In genomic region chr5:95669540-95669939, GRCh38 we compare ENCODE assay signal across 11 cellular contexts. TPM values are rescaled to one million over a fixed set of nuclear protein-coding genes. Genes with fewer than 3 reads are reported as not detected.
DNase-seq lines count a peak whose midpoint lies in the region; ATAC-seq and TF ChIP-seq lines count a peak whose summit lies in the region.
"Had no signal": no experiment of that assay in that cellular context is flagged by ENCODE, and none has a peak within 500 bp of the region (broad histone marks: within the 10 kb centered on the region; RNA-seq: fewer than 3 reads in every experiment).

No MANE protein-coding gene starts in this region.

- H2AFZ ChIP-seq in trophoblast cell (ENCODE audit: insufficient read depth, low read length, poor library complexity) = no peak overlapping the region

- ATAC-seq in heart left ventricle (peak; percentile 92 to 98 (median 98)), HG03439 (IDR thresholded peaks at IDR 0.05; ENCODE audit: unreplicated experiment) (no peak), GM18498 (IDR thresholded peaks at IDR 0.05; ENCODE audit: unreplicated experiment) (no peak)

- intact Hi-C loops in heart left ventricle (cut with DNase I) = loop anchor here in 8 of 10 donors (2.0 to 10.0 kb wide), 6 partner anchors 58 to 115 kb away; partner anchors contain the start of gene RHOBTB3 (in 5 of the 8)

- in situ Hi-C loops in KBM-7 (cut with MboI; ENCODE audit: low pct_unique_long_range_greater_than_20kb, low sequenced_read_pairs) = loop anchor here (25.0 kb wide), 1 partner anchor 168 kb away; no protein-coding TSS in a partner anchor

- H2BK5ac ChIP-seq in trophoblast cell (ENCODE audit: low read depth, low read length, poor library complexity) = no peak overlapping the region

- no peak overlapping the region for H4K8ac ChIP-seq in trophoblast cell (ENCODE audit: low read depth, low read length)

- WGBS in heart left ventricle, 4 donors = 32 to 43% (median 40%) methylated on average over 4 of the region's 4 CpGs
- WGBS in trophoblast cell (ENCODE audit: extremely low coverage, insufficient coverage, insufficient read length) = no CpG with 5 or more reads among the region's 4 CpGs

- TF ChIP-seq POLR2A in heart left ventricle (IDR thresholded peaks at IDR 0.05) = no peak

- H4K12ac ChIP-seq in trophoblast cell (ENCODE audit: low read depth, low read length) = no peak overlapping the region

- H3K27ac ChIP-seq in heart left ventricle (peak overlapping the region in 11 of 12 donors; percentile 29 to 81 (median 53)), trophoblast cell (ENCODE audit: low read depth, low read length) (peak overlapping the region; percentile 31)

- no peak overlapping the region for H3K18ac ChIP-seq in trophoblast cell (ENCODE audit: low read length)

- POLR2A ChIA-PET in BJ (lab: Charles Lee) = interaction anchor here (0.9 kb wide), 1 partner anchor 56 kb away, joined by 5 read pairs; no protein-coding TSS in a partner anchor

- no peak overlapping the region for H3K14ac ChIP-seq in trophoblast cell (ENCODE audit: low read length)

- H3K9ac ChIP-seq in adipocyte (ENCODE audit: low read length) (no peak overlapping the region), trophoblast cell (ENCODE audit: low read length) (no peak overlapping the region)

- H3K23ac ChIP-seq in trophoblast cell (ENCODE audit: low read length) = no peak overlapping the region

- H2AK5ac ChIP-seq in trophoblast cell (ENCODE audit: low read length) = no peak overlapping the region

- peak; percentile 91 for DNase-seq in BJ (ENCODE audit: low read depth)
- peak; percentile 83 for DNase-seq in adipocyte (ENCODE audit: low read depth)
- DNase-seq in heart left ventricle = peak; percentile 63 to 84 (median 78)
- peak; percentile 74 to 75 for DNase-seq in trophoblast cell
- DNase-seq in KBM-7 = no peak
- DNase-seq in NCI-H2227 (lab: John Stamatoyannopoulos, UW; ENCODE audit: unreplicated experiment) = no peak
- DNase-seq: activated naive CD8-positive, alpha-beta T cell treated with anti-CD3 and anti-CD28 coated beads, Interleukin-2, amount 10 ng/mL, durations not matched to agents 7 days and 5 days; DMS 273 treated with DMSO at 0.1 percent for 48 hours had no signal

- CTCF ChIA-PET in BJ (lab: Yijun Ruan, JAX) = interaction anchor here (1.2 to 1.8 kb wide), 4 partner anchors 11 to 177 kb away, joined by 3 read pairs; no protein-coding TSS in a partner anchor

- H3K79me1 ChIP-seq in trophoblast cell (ENCODE audit: low read length) = peaks cover 14% of the 10 kb centered on the region

- peak overlapping the region; percentile 26 for H2BK120ac ChIP-seq in trophoblast cell (ENCODE audit: insufficient read depth, low read length, poor library complexity)

- no peak overlapping the region for H3K4ac ChIP-seq in trophoblast cell (ENCODE audit: low read depth, low read length)

- H3K36me3 ChIP-seq in BJ (ENCODE audit: control insufficient read depth, insufficient read depth, low read length) = no peaks in the 10 kb centered on the region
- H3K36me3 ChIP-seq in adipocyte (ENCODE audit: control insufficient read depth, insufficient read depth, low read length, severe bottlenecking) = no peaks in the 10 kb centered on the region
- H3K36me3 ChIP-seq in heart left ventricle = no peaks in the 10 kb centered on the region
- H3K36me3 ChIP-seq in trophoblast cell (ENCODE audit: control insufficient read depth in 1 of 2, insufficient read depth in 2 of 2, low read length in 2 of 2) = no peaks in the 10 kb centered on the region

- no peaks in the 10 kb centered on the region for H3K79me2 ChIP-seq in trophoblast cell (ENCODE audit: control insufficient read depth, insufficient read depth, low read length, poor library complexity)

- H3K4me3 ChIP-seq in BJ (ENCODE audit: low read depth, low read length) (no peak overlapping the region), adipocyte (ENCODE audit: low read length) (no peak overlapping the region), heart left ventricle (no peak overlapping the region), trophoblast cell (ENCODE audit: low read depth, low read length) (no peak overlapping the region)
- H3K4me3 ChIP-seq: skin epidermis had no signal

- peak overlapping the region; percentile 37 for H2BK12ac ChIP-seq in trophoblast cell (ENCODE audit: low read length)

- H3K4me1 ChIP-seq in adipocyte (ENCODE audit: control insufficient read depth, insufficient read depth, low read length) (peaks cover 43% of the 10 kb centered on the region), heart left ventricle (peaks cover 0 to 38% (median 18%) of the 10 kb centered on the region in 12 donors), trophoblast cell (ENCODE audit: control insufficient read depth in 1 of 2, insufficient read depth in 2 of 2, low read length in 2 of 2) (peaks cover 11 to 21% of the 10 kb centered on the region in 2 experiments)

- H3K27me3 ChIP-seq in BJ (ENCODE audit: control insufficient read depth, insufficient read depth, low read length) = no peaks in the 10 kb centered on the region
- no peaks in the 10 kb centered on the region for H3K27me3 ChIP-seq in adipocyte (replicated peaks; ENCODE audit: control insufficient read depth, insufficient read depth, low read length)
- no peaks in the 10 kb centered on the region for H3K27me3 ChIP-seq in heart left ventricle
- no peaks in the 10 kb centered on the region for H3K27me3 ChIP-seq in trophoblast cell (ENCODE audit: insufficient read depth, low read length)

- TF ChIP-seq CTCF in BJ (IDR thresholded peaks at IDR 0.05; ENCODE audit: insufficient read depth, low read depth, low read length) (no peak), heart left ventricle (IDR thresholded peaks at IDR 0.05) (no peak)

- peak overlapping the region; percentile 64 for H4K91ac ChIP-seq in trophoblast cell (ENCODE audit: low read depth, low read length)

- H3K9me3 ChIP-seq in adipocyte (ENCODE audit: control insufficient read depth, low read length) = no peaks in the 10 kb centered on the region
- H3K9me3 ChIP-seq in heart left ventricle = no peaks in the 10 kb centered on the region
- H3K9me3 ChIP-seq in trophoblast cell (ENCODE audit: insufficient read depth, low read depth, low read length) = no peaks in the 10 kb centered on the region

- H3K4me2 ChIP-seq in trophoblast cell (ENCODE audit: low read length) = no peak overlapping the region

RNA-seq across cellular contexts. Expression of gene SPATA9, which starts 13.3 kb away (rescaled TPM):
- polyA plus RNA-seq in BJ (2011; rRNA removed) (0.53 and 1.0 TPM in 2 replicates), heart left ventricle (under 1 TPM; 0.17 to 0.27 TPM)
- not detected in 2 replicates for polyA minus RNA-seq in BJ (2011; rRNA and poly(A)+ RNA removed)
- total RNA-seq in heart left ventricle = under 1 TPM in 2 of 9 donors, not detected in 7; 0.79 to 0.99 TPM
- polyA plus RNA-seq in trophoblast cell (2013) = 0.50 and 0.51 TPM in 2 replicates
- total RNA-seq: activated naive CD8-positive, alpha-beta T cell treated with anti-CD3 and anti-CD28 coated beads, Interleukin-2, amount 10 ng/mL, durations not matched to agents 7 days and 5 days had no signal

RNA-seq across cellular contexts. Expression of gene RFESD, which starts 23.0 kb away (rescaled TPM):
- 1.1 and 1.9 TPM in 2 replicates for polyA plus RNA-seq in BJ (2011; rRNA removed)
- 0.24 and 1.0 TPM in 2 replicates for polyA minus RNA-seq in BJ (2011; rRNA and poly(A)+ RNA removed)
- 1 to 10 TPM; 1.3 to 4.6 (median 3.5) TPM for total RNA-seq in heart left ventricle
- 1 to 10 TPM; 2.3 to 5.0 TPM for polyA plus RNA-seq in heart left ventricle
- polyA plus RNA-seq in trophoblast cell (2013) = 3.5 and 3.6 TPM in 2 replicates

RNA-seq across cellular contexts. Expression of gene GPR150, which starts 49.7 kb away (rescaled TPM):
- polyA plus RNA-seq in BJ (2011; rRNA removed) (0.18 and 0.25 TPM in 2 replicates), heart left ventricle (under 1 TPM; 0.04 to 0.11 TPM)
- polyA minus RNA-seq in BJ (2011; rRNA and poly(A)+ RNA removed) = not detected in 2 replicates
- under 1 TPM in 3 of 9 donors, not detected in 6; 0.13 to 0.25 (median 0.17) TPM for total RNA-seq in heart left ventricle
- polyA plus RNA-seq in trophoblast cell (2013) = not detected in 2 replicates

Comparison
In these comparisons a context has a peak if more than half of its experiments do, and no peak if none do; other contexts are left out.
1. DNase-seq: peak in BJ (single experiment), adipocyte (single experiment), heart left ventricle (5 of 5) and trophoblast cell (2 of 2); none in KBM-7 (single experiment) and NCI-H2227 (single experiment).
2. ATAC-seq: peak in heart left ventricle (4 of 4); none in HG03439 (single experiment) and GM18498 (single experiment).